Comparison of ENCODE assay signal across 15 cellular contexts in the genomic region with DNA sequence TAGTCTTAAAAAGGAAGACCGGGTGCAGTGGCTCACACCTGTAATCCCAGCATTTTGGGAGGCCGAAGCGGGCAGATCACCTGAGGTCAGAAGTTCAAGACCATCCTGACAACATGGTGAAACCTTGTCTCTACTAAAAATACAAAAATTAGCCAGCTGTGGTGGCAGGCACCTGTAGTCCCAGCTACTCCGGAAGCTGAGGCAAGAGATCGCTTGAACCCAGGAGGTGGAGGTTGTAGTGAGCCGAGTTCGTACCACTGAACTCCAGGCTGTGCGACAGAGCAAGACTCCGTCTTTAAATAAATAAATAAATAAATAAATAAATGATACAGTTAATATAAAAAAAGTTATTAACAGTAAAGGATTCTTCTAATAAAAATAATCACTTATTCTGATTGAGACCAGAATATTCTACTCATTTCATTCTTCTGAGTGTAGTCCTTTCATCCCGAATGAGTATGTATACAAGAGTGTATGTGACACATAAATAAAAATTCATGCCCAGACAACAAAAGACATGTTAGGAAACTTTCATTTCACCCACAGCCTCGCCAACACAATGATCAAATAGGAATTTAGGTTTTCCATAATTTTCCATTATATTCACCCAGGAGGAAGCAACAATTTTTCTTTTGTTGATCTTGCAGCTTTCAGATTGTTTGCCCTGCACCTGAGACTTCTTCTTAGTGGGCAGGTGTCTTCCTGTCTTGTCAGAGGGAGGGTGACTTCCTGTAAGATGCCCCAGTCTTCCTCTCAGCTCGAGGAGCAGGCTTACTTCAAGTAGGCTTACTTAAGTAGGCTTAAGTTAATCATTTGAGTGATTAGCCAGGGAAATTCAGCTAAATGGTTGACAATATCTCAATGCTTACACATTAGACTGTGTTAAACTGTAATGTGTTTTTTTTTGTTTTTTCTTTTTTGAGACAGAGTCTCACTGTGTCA. TPM values are rescaled to one million over a fixed set of nuclear protein-coding genes. Genes with fewer than 3 reads are reported as not detected.
DNase-seq lines count a peak whose midpoint lies in the region; ATAC-seq and TF ChIP-seq lines count a peak whose summit lies in the region.
"Had no signal": no experiment of that assay in that cellular context is flagged by ENCODE, and none has a peak within 500 bp of the region (broad histone marks: within the 10 kb centered on the region; RNA-seq: fewer than 3 reads in every experiment).

No MANE protein-coding gene starts in this region.

- H3K9me3 ChIP-seq in Peyer's patch = no peaks in the 10 kb centered on the region
- H3K9me3 ChIP-seq: ascending aorta, BE2C, HAP-1, neutrophil had no signal

- no peaks in the 10 kb centered on the region for H3K36me3 Mint-ChIP-seq in natural killer cell
- H3K36me3 Mint-ChIP-seq in natural killer cell treated with Interleukin-12 subunit alpha and Interleukin-12 subunit beta and Interleukin-15 and Interleukin-18, amount 100 ng/mL, for 72 hours = no peaks in the 10 kb centered on the region
- H3K36me3 Mint-ChIP-seq in activated naive CD8-positive, alpha-beta T cell = no peaks in the 10 kb centered on the region
- H3K36me3 Mint-ChIP-seq in stimulated activated naive CD8-positive, alpha-beta T cell treated with anti-CD3 and anti-CD28 coated beads, Interleukin-15, Interleukin-2, amounts not matched to agents 100 ng/mL and 50 ng/mL, for 24 hours (ENCODE audit: low read depth) = no peaks in the 10 kb centered on the region

- TF ChIP-seq POLR2A in Peyer's patch (IDR thresholded peaks at IDR 0.05) (no peak), GM18505 (IDR thresholded peaks at IDR 0.05; ENCODE audit: borderline replicate concordance, extremely low read depth, insufficient read depth, insufficient read length) (no peak)

- intact Hi-C loops in natural killer cell (cut with micrococcal nuclease) = no loop called here

- peak overlapping the region in 1 of 2 donors; percentile 48 for H3K27ac Mint-ChIP-seq in natural killer cell
- peak overlapping the region in 1 of 2 donors; percentile 63 for H3K27ac Mint-ChIP-seq in natural killer cell treated with Interleukin-12 subunit alpha and Interleukin-12 subunit beta and Interleukin-15 and Interleukin-18, amount 100 ng/mL, for 72 hours
- H3K27ac Mint-ChIP-seq in activated naive CD8-positive, alpha-beta T cell = peak overlapping the region; percentile 94
- H3K27ac Mint-ChIP-seq in stimulated activated naive CD8-positive, alpha-beta T cell treated with anti-CD3 and anti-CD28 coated beads, Interleukin-15, Interleukin-2, amounts not matched to agents 100 ng/mL and 50 ng/mL, for 24 hours = peak overlapping the region; percentile 15

- TF ChIP-seq CTCF in natural killer cell (IDR thresholded peaks at IDR 0.05) = no peak
- TF ChIP-seq CTCF in Peyer's patch (IDR thresholded peaks at IDR 0.05) = no peak

- H3K27ac ChIP-seq in Peyer's patch = peak overlapping the region in 1 of 4 donors; percentile 5
- H3K27ac ChIP-seq: ascending aorta, neutrophil had no signal

- no peaks in the 10 kb centered on the region for H3K9me3 Mint-ChIP-seq in natural killer cell
- H3K9me3 Mint-ChIP-seq in natural killer cell treated with Interleukin-12 subunit alpha and Interleukin-12 subunit beta and Interleukin-15 and Interleukin-18, amount 100 ng/mL, for 72 hours = no peaks in the 10 kb centered on the region
- H3K9me3 Mint-ChIP-seq in activated naive CD8-positive, alpha-beta T cell (ENCODE audit: low read depth) = no peaks in the 10 kb centered on the region
- no peaks in the 10 kb centered on the region for H3K9me3 Mint-ChIP-seq in stimulated activated naive CD8-positive, alpha-beta T cell treated with anti-CD3 and anti-CD28 coated beads, Interleukin-15, Interleukin-2, amounts not matched to agents 100 ng/mL and 50 ng/mL, for 24 hours

- H3K36me3 ChIP-seq in Peyer's patch = no peaks in the 10 kb centered on the region
- H3K36me3 ChIP-seq: ascending aorta, BE2C, HAP-1, neutrophil had no signal

- H3K4me1 ChIP-seq in Peyer's patch = peaks cover 0 to 7% (median 0%) of the 10 kb centered on the region in 4 donors
- H3K4me1 ChIP-seq: ascending aorta, BE2C had no signal

- ATAC-seq in natural killer cell = peak in 1 of 3 donors; percentile 54
- ATAC-seq in natural killer cell treated with Interleukin-12 subunit alpha and Interleukin-12 subunit beta and Interleukin-15 and Interleukin-18, amount 100 ng/mL, for 72 hours = no peak
- ATAC-seq in GM18505 (IDR thresholded peaks at IDR 0.05; ENCODE audit: unreplicated experiment) = no peak
- no peak for ATAC-seq in HG03432 (IDR thresholded peaks at IDR 0.05; ENCODE audit: unreplicated experiment)

- H3K27me3 Mint-ChIP-seq in natural killer cell (ENCODE audit: low read depth in 2 of 2) = no peaks in the 10 kb centered on the region
- no peaks in the 10 kb centered on the region for H3K27me3 Mint-ChIP-seq in natural killer cell treated with Interleukin-12 subunit alpha and Interleukin-12 subunit beta and Interleukin-15 and Interleukin-18, amount 100 ng/mL, for 72 hours
- no peaks in the 10 kb centered on the region for H3K27me3 Mint-ChIP-seq in activated naive CD8-positive, alpha-beta T cell
- H3K27me3 Mint-ChIP-seq in stimulated activated naive CD8-positive, alpha-beta T cell treated with anti-CD3 and anti-CD28 coated beads, Interleukin-15, Interleukin-2, amounts not matched to agents 100 ng/mL and 50 ng/mL, for 24 hours = no peaks in the 10 kb centered on the region

- no peaks in the 10 kb centered on the region for H3K27me3 ChIP-seq in Peyer's patch
- H3K27me3 ChIP-seq: ascending aorta, BE2C, neutrophil had no signal

- H3K4me3 Mint-ChIP-seq in natural killer cell = peak overlapping the region; percentile 6
- no peak overlapping the region for H3K4me3 Mint-ChIP-seq in natural killer cell treated with Interleukin-12 subunit alpha and Interleukin-12 subunit beta and Interleukin-15 and Interleukin-18, amount 100 ng/mL, for 72 hours
- H3K4me3 Mint-ChIP-seq in activated naive CD8-positive, alpha-beta T cell = peak overlapping the region; percentile 46
- peak overlapping the region; percentile 9 for H3K4me3 Mint-ChIP-seq in stimulated activated naive CD8-positive, alpha-beta T cell treated with anti-CD3 and anti-CD28 coated beads, Interleukin-15, Interleukin-2, amounts not matched to agents 100 ng/mL and 50 ng/mL, for 24 hours

- peaks cover 11 to 13% of the 10 kb centered on the region in 2 donors for H3K4me1 Mint-ChIP-seq in natural killer cell
- peaks cover 7 to 9% of the 10 kb centered on the region in 2 donors for H3K4me1 Mint-ChIP-seq in natural killer cell treated with Interleukin-12 subunit alpha and Interleukin-12 subunit beta and Interleukin-15 and Interleukin-18, amount 100 ng/mL, for 72 hours (ENCODE audit: low read depth in 2 of 2)
- H3K4me1 Mint-ChIP-seq in activated naive CD8-positive, alpha-beta T cell (ENCODE audit: low read depth) = peaks cover 49% of the 10 kb centered on the region
- H3K4me1 Mint-ChIP-seq in stimulated activated naive CD8-positive, alpha-beta T cell treated with anti-CD3 and anti-CD28 coated beads, Interleukin-15, Interleukin-2, amounts not matched to agents 100 ng/mL and 50 ng/mL, for 24 hours (ENCODE audit: low read depth) = peaks cover 30% of the 10 kb centered on the region

- H3K4me3 ChIP-seq in Peyer's patch = no peak overlapping the region
- H3K4me3 ChIP-seq: ascending aorta, HAP-1, smooth muscle cell had no signal

- DNase-seq in natural killer cell (no peak), Peyer's patch (peak in 2 of 3 donors; percentile 57 to 62), ACHN (no peak)
- no peak for DNase-seq in natural killer cell treated with Interleukin-12 subunit alpha and Interleukin-12 subunit beta and Interleukin-15 and Interleukin-18, amount 100 ng/mL, for 72 hours (ENCODE audit: low spot score)
- DNase-seq: BE2C; effector CD8-positive, alpha-beta T cell; NCI-H2081 treated with DMSO at 0.1 percent for 48 hours had no signal

- in situ Hi-C loops in ACHN (cut with HindIII; ENCODE audit: low pct_ligation_motif_present, low pct_unique_long_range_greater_than_20kb, low sequenced_read_pairs) = no loop called here

RNA-seq across cellular contexts. Expression of a gene that starts 7.8 kb away (rescaled TPM):
- total RNA-seq in natural killer cell (100 to 1,000 TPM; 156 to 194 (median 179) TPM), Peyer's patch (10 to 100 TPM; 11.6 to 81.7 (median 29.8) TPM)
- total RNA-seq in natural killer cell treated with Interleukin-12 subunit alpha and Interleukin-12 subunit beta and Interleukin-15 and Interleukin-18, amount 100 ng/mL, for 72 hours = 100 to 1,000 TPM; 106 to 224 TPM

RNA-seq across cellular contexts. Expression of a gene that starts 52.2 kb away (rescaled TPM):
- total RNA-seq in natural killer cell = 1 to 10 TPM; 3.4 to 5.3 (median 3.9) TPM
- total RNA-seq in natural killer cell treated with Interleukin-12 subunit alpha and Interleukin-12 subunit beta and Interleukin-15 and Interleukin-18, amount 100 ng/mL, for 72 hours = 1 to 10 TPM; 1.8 to 3.5 TPM
- total RNA-seq in Peyer's patch = 10 to 100 TPM; 17.7 to 28.5 (median 21.3) TPM

Comparison
In these comparisons a context has a peak if more than half of its experiments do, and no peak if none do; other contexts are left out.
1. DNase-seq: peak in Peyer's patch (2 of 3); none in natural killer cell (single experiment), natural killer cell treated with Interleukin-12 subunit alpha and Interleukin-12 subunit beta and Interleukin-15 and Interleukin-18, amount 100 ng/mL, for 72 hours (single experiment) and ACHN (single experiment).